In genomic region chr5:72955143-72955767, GRCh38 we compare ENCODE assay signal across 8 cellular contexts. TPM values are rescaled to one million over a fixed set of nuclear protein-coding genes. Genes with fewer than 3 reads are reported as not detected.
DNase-seq lines count a peak whose midpoint lies in the region; ATAC-seq and TF ChIP-seq lines count a peak whose summit lies in the region.

No MANE protein-coding gene starts in this region.

- peaks cover 35% of the 10 kb centered on the region for H3K79me2 ChIP-seq in PC-3 (ENCODE audit: low read length)

- CTCF ChIA-PET in PC-3 (lab: Charles Lee) = interaction anchor here (0.7 kb wide), 1 partner anchor 457 kb away, joined by 3 read pairs; no protein-coding TSS in a partner anchor

- H3K9me2 ChIP-seq in PC-3 (replicated peaks; ENCODE audit: low read length) = no peaks in the 10 kb centered on the region

- H3K36me3 ChIP-seq in PC-3 (ENCODE audit: low read depth, low read length) (no peaks in the 10 kb centered on the region), mucosa of stomach (ENCODE audit: control insufficient read depth, insufficient read depth, low read length) (no peaks in the 10 kb centered on the region), vagina (no peaks in the 10 kb centered on the region)

- H3K4me3 ChIP-seq in PC-3 (ENCODE audit: low read length) = peak overlapping the region; percentile 71
- peak overlapping the region; percentile 75 for H3K4me3 ChIP-seq in mucosa of stomach (ENCODE audit: low read length)
- H3K4me3 ChIP-seq in vagina = peak overlapping the region; percentile 69 to 89

- no peaks in the 10 kb centered on the region for H3K9me3 Mint-ChIP-seq in effector memory CD8-positive, alpha-beta T cell

- TF ChIP-seq CTCF in PC-3 (conservative IDR thresholded peaks at IDR 0.05; ENCODE audit: low read depth, low read length) (no peak), vagina (IDR thresholded peaks at IDR 0.05) (no peak)

- H3K9me3 ChIP-seq in PC-3 (ENCODE audit: low read length) (no peaks in the 10 kb centered on the region), mucosa of stomach (ENCODE audit: control insufficient read depth, low read length) (no peaks in the 10 kb centered on the region), vagina (no peaks in the 10 kb centered on the region)

- H3K4me3 Mint-ChIP-seq in effector memory CD8-positive, alpha-beta T cell = peak overlapping the region; percentile 95

- H3K27me3 ChIP-seq in PC-3 (ENCODE audit: low read length) (no peaks in the 10 kb centered on the region), mucosa of stomach (ENCODE audit: control insufficient read depth, insufficient read depth, low read length) (no peaks in the 10 kb centered on the region), vagina (no peaks in the 10 kb centered on the region)

- H3K9ac ChIP-seq in PC-3 (ENCODE audit: low read length) (peak overlapping the region; percentile 78), mucosa of stomach (ENCODE audit: low read length) (peak overlapping the region; percentile 96)

- ATAC-seq in GM18870 (IDR thresholded peaks at IDR 0.05; ENCODE audit: unreplicated experiment) = peak; percentile 37
- ATAC-seq in HG02623 (IDR thresholded peaks at IDR 0.05; ENCODE audit: unreplicated experiment) = peak; percentile 36
- peak; percentile 14 for ATAC-seq in PC-3
- ATAC-seq in effector memory CD8-positive, alpha-beta T cell (replicated peaks) = peak; percentile 33

- intact Hi-C loops in PC-3 (cut with micrococcal nuclease) = loop anchor here (10.0 kb wide), 1 partner anchor 500 kb away; no protein-coding TSS in a partner anchor
- intact Hi-C loops in vagina (cut with DNase I) = no loop called here

- peaks cover 14 to 22% of the 10 kb centered on the region in 2 donors for H3K4me1 Mint-ChIP-seq in effector memory CD8-positive, alpha-beta T cell (ENCODE audit: low read depth in 2 of 2)

- BruUV-seq in PC-3 (replicated peaks; lab: Mats Ljungman, UMichigan) = TSS peak; percentile 95

- DNase-seq in PC-3 (no peak), vagina (ENCODE audit: extremely low spot score in 2 of 2) (peak in 1 of 2 donors; percentile 91), NCI-H1417 (lab: John Stamatoyannopoulos, UW) (no peak), pons (ENCODE audit: low spot score) (no peak)
- DNase-seq in effector memory CD8-positive, alpha-beta T cell = no peak

- POLR2A ChIA-PET in PC-3 (lab: Charles Lee; ENCODE audit: unreplicated experiment) = no interaction called here

- peak overlapping the region; percentile 91 to 92 for H3K27ac Mint-ChIP-seq in effector memory CD8-positive, alpha-beta T cell

- no peak for TF ChIP-seq POLR2A in vagina (IDR thresholded peaks at IDR 0.05)

- H3F3A ChIP-seq in PC-3 (ENCODE audit: low read length, unreplicated experiment) = peaks cover 8% of the 10 kb centered on the region

- H3K4me2 ChIP-seq in PC-3 (ENCODE audit: low read length) = peak overlapping the region; percentile 94

- H2AFZ ChIP-seq in PC-3 (ENCODE audit: low read length) = peak overlapping the region; percentile 80

- H3K27me3 Mint-ChIP-seq in effector memory CD8-positive, alpha-beta T cell = peaks cover 18 to 29% of the 10 kb centered on the region in 2 donors

- H4K20me1 ChIP-seq in PC-3 (ENCODE audit: low read length) = no peaks in the 10 kb centered on the region

- H3K36me3 Mint-ChIP-seq in effector memory CD8-positive, alpha-beta T cell (ENCODE audit: insufficient read depth) = peaks cover 15% of the 10 kb centered on the region

- H3K4me1 ChIP-seq in PC-3 (ENCODE audit: insufficient read depth, low read length) (peaks cover 53% of the 10 kb centered on the region), mucosa of stomach (ENCODE audit: control insufficient read depth, insufficient read depth, low read length) (peaks cover 17% of the 10 kb centered on the region), vagina (peaks cover 31% of the 10 kb centered on the region)

- H3K27ac ChIP-seq in PC-3 (ENCODE audit: low read length) = peak overlapping the region; percentile 88
- peak overlapping the region; percentile 96 for H3K27ac ChIP-seq in vagina

RNA-seq across cellular contexts. Expression of gene FCHO2, which starts 0.6 kb away (rescaled TPM):
- total RNA-seq in PC-3 (2014; rRNA removed) (3.7 and 5.9 TPM in 2 replicates), vagina (32.9 TPM)
